Comparison of ENCODE assay signal across 1 cellular context in genomic region chr10:31318854-31319601, GRCh38.
TF ChIP-seq lines count a peak whose summit lies in the region.

Gene ZEB1, plus strand, starts transcription at chr10:31319216. Its CDS starts 19 bp downstream, at chr10:31319235.

TF ChIP-seq in HEK293, 187 proteins besides CTCF, POLR2A, EP300 and RAD21 (continued from another document and continues in another):
- TF ChIP-seq ZBTB10 (tag by site-specific recombination; IDR thresholded peaks at IDR 0.05) (no peak), ZNF677 (tag by site-specific recombination; IDR thresholded peaks at IDR 0.05) (no peak), TCF7L2 (IDR thresholded peaks at IDR 0.05; ENCODE audit: borderline replicate concordance, low read depth, low read length) (no peak), SCRT1 (tag by site-specific recombination; IDR thresholded peaks at IDR 0.05; ENCODE audit: borderline replicate concordance) (no peak), GLIS2 (tag by site-specific recombination; IDR thresholded peaks at IDR 0.05) (peak; percentile 60), OSR2 (tag by site-specific recombination; IDR thresholded peaks at IDR 0.05) (no peak), ZBTB6 (tag by site-specific recombination; IDR thresholded peaks at IDR 0.05) (0 out of 2 replicates have a peak, but pooled peaks have one; percentile 38), ZNF214 (tag by site-specific recombination; IDR thresholded peaks at IDR 0.05; ENCODE audit: borderline replicate concordance) (no peak), KLF9 (tag by site-specific recombination; IDR thresholded peaks at IDR 0.05; ENCODE audit: low read depth) (no peak; the same call in 1 of the 2 replicates), MEIS1 (CRISPR knock-in tag; IDR thresholded peaks at IDR 0.05; ENCODE audit: borderline replicate concordance) (no peak), ZNF558 (tag by site-specific recombination; IDR thresholded peaks at IDR 0.05) (no peak), ZNF623 (tag by site-specific recombination; IDR thresholded peaks at IDR 0.05) (no peak), ZNF776 (tag by site-specific recombination; IDR thresholded peaks at IDR 0.05; ENCODE audit: borderline replicate concordance) (no peak), KLF10 (tag by site-specific recombination; IDR thresholded peaks at IDR 0.05) (no peak; the same call in 1 of the 2 replicates), ZNF23 (tag by site-specific recombination; IDR thresholded peaks at IDR 0.05; ENCODE audit: borderline replicate concordance) (no peak), ZNF514 (tag by site-specific recombination; IDR thresholded peaks at IDR 0.05) (no peak), WT1 (tag by site-specific recombination; IDR thresholded peaks at IDR 0.05) (no peak), ZSCAN4 (tag by site-specific recombination; IDR thresholded peaks at IDR 0.05) (no peak), ZBTB48 (tag by site-specific recombination; IDR thresholded peaks at IDR 0.05) (peak; percentile 96; the same call in 1 of the 2 replicates), ZBTB17 (tag by site-specific recombination; IDR thresholded peaks at IDR 0.05) (no peak), ZSCAN30 (tag by site-specific recombination; IDR thresholded peaks at IDR 0.05) (peak; percentile 42; the same call in 1 of the 2 replicates), ZNF571 (tag by site-specific recombination; IDR thresholded peaks at IDR 0.05) (no peak), ZFHX2 (tag by site-specific recombination; conservative IDR thresholded peaks at IDR 0.05) (peak; percentile 48), ZSCAN23 (tag by site-specific recombination; IDR thresholded peaks at IDR 0.05) (no peak), ZNF157 (tag by site-specific recombination; IDR thresholded peaks at IDR 0.05) (no peak), ZNF660 (tag by site-specific recombination; IDR thresholded peaks at IDR 0.05) (no peak), ZNF354C (tag by site-specific recombination; IDR thresholded peaks at IDR 0.05; ENCODE audit: borderline replicate concordance, low read depth) (no peak), KLF16 (tag by site-specific recombination; IDR thresholded peaks at IDR 0.05) (no peak), ZNF785 (tag by site-specific recombination; IDR thresholded peaks at IDR 0.05) (no peak), ZFP41 (tag by site-specific recombination; IDR thresholded peaks at IDR 0.05; ENCODE audit: borderline replicate concordance) (no peak), ZNF629 (tag by site-specific recombination; IDR thresholded peaks at IDR 0.05) (no peak; the same call in 1 of the 2 replicates), OVOL3 (tag by site-specific recombination; IDR thresholded peaks at IDR 0.05) (peak; percentile 93), ZNF140 (tag by site-specific recombination; IDR thresholded peaks at IDR 0.05) (no peak), YY2 (tag by site-specific recombination; IDR thresholded peaks at IDR 0.05) (peak; percentile 39; the same call in 1 of the 2 replicates), ZNF221 (tag by site-specific recombination; IDR thresholded peaks at IDR 0.05; ENCODE audit: borderline replicate concordance) (no peak), ZNF398 (tag by site-specific recombination; IDR thresholded peaks at IDR 0.05) (peak; percentile 92), KLF1 (tag by site-specific recombination; IDR thresholded peaks at IDR 0.05) (peak; percentile 14; the same call in 1 of the 2 replicates), ZBTB11 (tag by site-specific recombination; conservative IDR thresholded peaks at IDR 0.05; ENCODE audit: low read depth) (0 out of 2 replicates have a peak, but pooled peaks have one; percentile 1), ZBTB8A (tag by site-specific recombination; IDR thresholded peaks at IDR 0.05) (no peak; the same call in 1 of the 2 replicates), ZNF202 (tag by site-specific recombination; IDR thresholded peaks at IDR 0.05; ENCODE audit: borderline replicate concordance) (peak; percentile 47; the same call in 1 of the 2 replicates), PRDM10 (tag by site-specific recombination; IDR thresholded peaks at IDR 0.05) (peak; percentile 65), ZEB2 (tag by site-specific recombination; IDR thresholded peaks at IDR 0.05) (peak; percentile 79; the same call in 1 of the 2 replicates)
- TF ChIP-seq, protein P1, sequence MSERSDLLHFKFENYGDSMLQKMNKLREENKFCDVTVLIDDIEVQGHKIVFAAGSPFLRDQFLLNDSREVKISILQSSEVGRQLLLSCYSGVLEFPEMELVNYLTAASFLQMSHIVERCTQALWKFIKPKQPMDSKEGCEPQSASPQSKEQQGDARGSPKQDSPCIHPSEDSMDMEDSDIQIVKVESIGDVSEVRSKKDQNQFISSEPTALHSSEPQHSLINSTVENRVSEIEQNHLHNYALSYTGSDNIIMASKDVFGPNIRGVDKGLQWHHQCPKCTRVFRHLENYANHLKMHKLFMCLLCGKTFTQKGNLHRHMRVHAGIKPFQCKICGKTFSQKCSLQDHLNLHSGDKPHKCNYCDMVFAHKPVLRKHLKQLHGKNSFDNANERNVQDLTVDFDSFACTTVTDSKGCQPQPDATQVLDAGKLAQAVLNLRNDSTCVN (tag by site-specific recombination; optimal IDR thresholded peaks at IDR 0.05): peak; percentile 44
- TF ChIP-seq, protein P2, sequence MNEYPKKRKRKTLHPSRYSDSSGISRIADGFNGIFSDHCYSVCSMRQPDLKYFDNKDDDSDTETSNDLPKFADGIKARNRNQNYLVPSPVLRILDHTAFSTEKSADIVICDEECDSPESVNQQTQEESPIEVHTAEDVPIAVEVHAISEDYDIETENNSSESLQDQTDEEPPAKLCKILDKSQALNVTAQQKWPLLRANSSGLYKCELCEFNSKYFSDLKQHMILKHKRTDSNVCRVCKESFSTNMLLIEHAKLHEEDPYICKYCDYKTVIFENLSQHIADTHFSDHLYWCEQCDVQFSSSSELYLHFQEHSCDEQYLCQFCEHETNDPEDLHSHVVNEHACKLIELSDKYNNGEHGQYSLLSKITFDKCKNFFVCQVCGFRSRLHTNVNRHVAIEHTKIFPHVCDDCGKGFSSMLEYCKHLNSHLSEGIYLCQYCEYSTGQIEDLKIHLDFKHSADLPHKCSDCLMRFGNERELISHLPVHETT (tag by site-specific recombination; IDR thresholded peaks at IDR 0.05): no peak
- TF ChIP-seq, protein P3, sequence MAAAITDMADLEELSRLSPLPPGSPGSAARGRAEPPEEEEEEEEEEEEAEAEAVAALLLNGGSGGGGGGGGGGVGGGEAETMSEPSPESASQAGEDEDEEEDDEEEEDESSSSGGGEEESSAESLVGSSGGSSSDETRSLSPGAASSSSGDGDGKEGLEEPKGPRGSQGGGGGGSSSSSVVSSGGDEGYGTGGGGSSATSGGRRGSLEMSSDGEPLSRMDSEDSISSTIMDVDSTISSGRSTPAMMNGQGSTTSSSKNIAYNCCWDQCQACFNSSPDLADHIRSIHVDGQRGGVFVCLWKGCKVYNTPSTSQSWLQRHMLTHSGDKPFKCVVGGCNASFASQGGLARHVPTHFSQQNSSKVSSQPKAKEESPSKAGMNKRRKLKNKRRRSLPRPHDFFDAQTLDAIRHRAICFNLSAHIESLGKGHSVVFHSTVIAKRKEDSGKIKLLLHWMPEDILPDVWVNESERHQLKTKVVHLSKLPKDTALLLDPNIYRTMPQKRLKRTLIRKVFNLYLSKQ (tag by site-specific recombination; IDR thresholded peaks at IDR 0.05; ENCODE audit: borderline replicate concordance): no peak
- TF ChIP-seq, protein P4, sequence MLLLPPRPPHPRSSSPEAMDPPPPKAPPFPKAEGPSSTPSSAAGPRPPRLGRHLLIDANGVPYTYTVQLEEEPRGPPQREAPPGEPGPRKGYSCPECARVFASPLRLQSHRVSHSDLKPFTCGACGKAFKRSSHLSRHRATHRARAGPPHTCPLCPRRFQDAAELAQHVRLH (tag by site-specific recombination; IDR thresholded peaks at IDR 0.05): no peak
